In genomic region chr12:113040722-113041168, GRCh38 we compare ENCODE assay signal across 9 cellular contexts. TPM values are rescaled to one million over a fixed set of nuclear protein-coding genes. Genes with fewer than 3 reads are reported as not detected.
A peak's percentile ranks its signal among the peaks of the same experiment; 100 is the strongest.
DNase-seq lines count a peak whose midpoint lies in the region; ATAC-seq and TF ChIP-seq lines count a peak whose summit lies in the region.
"Had no signal": no experiment of that assay in that cellular context is flagged by ENCODE, and none has a peak within 500 bp of the region (broad histone marks: within the 10 kb centered on the region; RNA-seq: fewer than 3 reads in every experiment).

No MANE protein-coding gene starts in this region.

- peak overlapping the region; percentile 34 for H3K27ac Mint-ChIP-seq in Calu3 (ENCODE audit: unreplicated experiment)
- H3K27ac Mint-ChIP-seq in osteocyte (ENCODE audit: unreplicated experiment) = peak overlapping the region; percentile 15

- H3K4me3 ChIP-seq in PC-3 (ENCODE audit: low read length) = no peak overlapping the region
- no peak overlapping the region for H3K4me3 ChIP-seq in spleen

- peak; percentile 98 for ATAC-seq in PC-3

- H3K9ac ChIP-seq in PC-3 (ENCODE audit: low read length) = peak overlapping the region; percentile 25; the same call in 1 of the 2 replicates

- 8 to 60% (median 47%) methylated on average over 4 to 6 of the region's 6 CpGs for WGBS in spleen, 5 donors

- DNase-seq in Calu3 = peak; percentile 76
- peak; percentile 92 for DNase-seq in PC-3
- DNase-seq in fibroblast of peridontal ligament (ENCODE audit: extremely low read depth) = peak; percentile 62
- DNase-seq in osteocyte (ENCODE audit: extremely low spot score, unreplicated experiment) = no peak
- no peak for DNase-seq in COLO668 (lab: John Stamatoyannopoulos, UW; ENCODE audit: unreplicated experiment)
- no peak for DNase-seq in retina
- no peak for DNase-seq in NCI-H2196 (lab: John Stamatoyannopoulos, UW; ENCODE audit: unreplicated experiment)
- no peak for DNase-seq in spleen
- DNase-seq: activated effector memory CD4-positive, alpha-beta T cell treated with anti-CD3 and anti-CD28 coated beads, Interleukin-2, amount 50 U/mL, for 16 hours had no signal

- peak overlapping the region; percentile 65 for H2AFZ ChIP-seq in PC-3 (ENCODE audit: low read length)

- TF ChIP-seq CTCF in Calu3 (IDR thresholded peaks at IDR 0.05; ENCODE audit: unreplicated experiment) = no peak
- TF ChIP-seq CTCF in PC-3 (conservative IDR thresholded peaks at IDR 0.05; ENCODE audit: low read depth, low read length) = no peak
- TF ChIP-seq CTCF in osteocyte (IDR thresholded peaks at IDR 0.05) = no peak
- no peak for TF ChIP-seq CTCF in spleen (IDR thresholded peaks at IDR 0.05 in 8 of 11, conservative IDR thresholded peaks at IDR 0.05 in 3 of 11)

- no peaks in the 10 kb centered on the region for H4K20me1 ChIP-seq in PC-3 (ENCODE audit: low read length)

- intact Hi-C loops in Calu3 (cut with micrococcal nuclease; ENCODE audit: unreplicated experiment) (no loop called here), PC-3 (cut with micrococcal nuclease) (no loop called here), spleen (cut with DNase I; ENCODE audit: low total_unique reads) (no loop called here)

- no peak for TF ChIP-seq POLR2A in spleen (IDR thresholded peaks at IDR 0.05)

- no peaks in the 10 kb centered on the region for H3K36me3 ChIP-seq in PC-3 (ENCODE audit: low read depth, low read length)
- no peaks in the 10 kb centered on the region for H3K36me3 ChIP-seq in spleen

- H3K9me3 ChIP-seq in PC-3 (ENCODE audit: low read length) = no peaks in the 10 kb centered on the region
- H3K9me3 ChIP-seq in spleen = no peaks in the 10 kb centered on the region

- peak overlapping the region; percentile 31 for H3K4me2 ChIP-seq in PC-3 (ENCODE audit: low read length)

- H3K27ac ChIP-seq in PC-3 (ENCODE audit: low read length) (peak overlapping the region; percentile 81), spleen (peak overlapping the region in 4 of 8 donors; percentile 36 to 72 (median 62))

- H3K27me3 ChIP-seq in PC-3 (ENCODE audit: low read length) = peaks cover 5% of the 10 kb centered on the region; the same call in 1 of the 2 replicates
- H3K27me3 ChIP-seq in spleen (replicated peaks in 1 of 7) = no peaks in the 10 kb centered on the region

- BruUV-seq in Calu3 (replicated peaks; lab: Mats Ljungman, UMichigan) = no TSS peak
- no TSS peak for BruUV-seq in PC-3 (replicated peaks; lab: Mats Ljungman, UMichigan)

- CTCF ChIA-PET in Calu3 (lab: Charles Lee) = interaction anchor here (0.6 to 1.3 kb wide), 3 partner anchors 48 to 601 kb away, joined by 3 to 5 read pairs (median 4); partner anchors contain the start of gene RASAL1
- CTCF ChIA-PET in PC-3 (lab: Charles Lee) = interaction anchor here (0.6 to 1.2 kb wide), 2 partner anchors 12 to 48 kb away, joined by 4 to 9 read pairs; no protein-coding TSS in a partner anchor

- POLR2A ChIA-PET in PC-3 (lab: Charles Lee; ENCODE audit: unreplicated experiment) = no interaction called here

- peaks cover 27% of the 10 kb centered on the region for H3K27me3 Mint-ChIP-seq in Calu3 (ENCODE audit: unreplicated experiment)
- H3K27me3 Mint-ChIP-seq in osteocyte (ENCODE audit: unreplicated experiment) = peaks cover 10% of the 10 kb centered on the region

- H3K9me3 Mint-ChIP-seq in Calu3 (ENCODE audit: low read depth, unreplicated experiment) (no peaks in the 10 kb centered on the region), osteocyte (ENCODE audit: unreplicated experiment) (peaks cover 4% of the 10 kb centered on the region)

- H3K4me1 ChIP-seq in PC-3 (ENCODE audit: insufficient read depth, low read length) (peaks cover 20% of the 10 kb centered on the region), spleen (peaks cover 0 to 20% (median 3%) of the 10 kb centered on the region in 6 donors)

- H3K9me2 ChIP-seq in PC-3 (replicated peaks; ENCODE audit: low read length) = no peaks in the 10 kb centered on the region

- H3K4me3 Mint-ChIP-seq in Calu3 (ENCODE audit: low read depth, unreplicated experiment) (no peak overlapping the region), osteocyte (ENCODE audit: unreplicated experiment) (no peak overlapping the region)

- no peaks in the 10 kb centered on the region for H3K79me2 ChIP-seq in PC-3 (ENCODE audit: low read length)

- peaks cover 13% of the 10 kb centered on the region for H3K4me1 Mint-ChIP-seq in Calu3 (ENCODE audit: low read depth, unreplicated experiment)
- peaks cover 9% of the 10 kb centered on the region for H3K4me1 Mint-ChIP-seq in osteocyte (ENCODE audit: unreplicated experiment)

- H3F3A ChIP-seq in PC-3 (ENCODE audit: low read length, unreplicated experiment) = no peaks in the 10 kb centered on the region

- H3K36me3 Mint-ChIP-seq in Calu3 (ENCODE audit: insufficient read depth, unreplicated experiment) (no peaks in the 10 kb centered on the region), osteocyte (ENCODE audit: unreplicated experiment) (no peaks in the 10 kb centered on the region)

RNA-seq across cellular contexts. Expression of gene DTX1, which starts 15.8 kb away (rescaled TPM):
- total RNA-seq in Calu3 (2022) (0.17 TPM in 1 of 2 replicates, not detected in the other), PC-3 (2014; rRNA removed) (not detected in 2 replicates), osteocyte (not detected in 2 replicates), spleen (100 to 1,000 TPM in 2 of 7 donors, 10 to 100 TPM in 5; 54.6 to 141 (median 76.1) TPM)
- 100 to 1,000 TPM in 1 of 3 donors, 10 to 100 TPM in 2; 53.4 to 102 (median 96.7) TPM for polyA plus RNA-seq in spleen

Comparison
In these comparisons a context has a peak if more than half of its experiments do, and no peak if none do; other contexts are left out.
1. DNase-seq: peak in Calu3 (single experiment), PC-3 (single experiment) and fibroblast of peridontal ligament (single experiment); none in osteocyte (single experiment), COLO668 (single experiment), retina (single experiment), NCI-H2196 (single experiment) and spleen (single experiment).
2. RNA of gene DTX1, which starts 15.8 kb away (total RNA-seq): 54.6 to 141 TPM in spleen; not detected in osteocyte, 0.17 TPM in Calu3 and not detected in PC-3; every median in the first group is over 10 times any median in the second.